ENCODE assay signal across 8 cellular contexts in genomic region chr3:136193273-136194043, GRCh38. TPM values are rescaled to one million over a fixed set of nuclear protein-coding genes. Genes with fewer than 3 reads are reported as not detected.
DNase-seq lines count a peak whose midpoint lies in the region; ATAC-seq and TF ChIP-seq lines count a peak whose summit lies in the region.

No MANE protein-coding gene starts in this region.

- DNase-seq in DMS79 (lab: John Stamatoyannopoulos, UW) (peak; percentile 22), astrocyte of the spinal cord (ENCODE audit: low read depth, low spot score) (peak; percentile 40), lower lobe of right lung (no peak), NCI-H2029 (lab: John Stamatoyannopoulos, UW) (no peak), NCI-H2081 treated with DMSO at 0.1 percent for 48 hours (lab: John Stamatoyannopoulos, UW) (no peak), GM19240 (ENCODE audit: insufficient read length, low spot score) (no peak)

- H3K36me3 ChIP-seq in KOPT-K1 (ENCODE audit: insufficient read depth, low read length) (peaks cover 47% of the 10 kb centered on the region), lower lobe of right lung (no peaks in the 10 kb centered on the region), urinary bladder (ENCODE audit: insufficient read depth) (no peaks in the 10 kb centered on the region)

- no peaks in the 10 kb centered on the region for H3K27me3 ChIP-seq in lower lobe of right lung (ENCODE audit: low read depth)

- H3K4me3 ChIP-seq in astrocyte of the spinal cord (ENCODE audit: low read depth, low read length) (peak overlapping the region; percentile 97), lower lobe of right lung (peak overlapping the region; percentile 84), urinary bladder (ENCODE audit: low read depth, low read length) (peak overlapping the region; percentile 65)

- TF ChIP-seq CTCF in astrocyte of the spinal cord (IDR thresholded peaks at IDR 0.05; ENCODE audit: low read depth, low read length) (no peak), lower lobe of right lung (IDR thresholded peaks at IDR 0.05) (no peak)

- peak overlapping the region; percentile 99 for H3K27ac ChIP-seq in KOPT-K1 (ENCODE audit: low read depth, low read length, poor library complexity, severe bottlenecking)
- peak overlapping the region; percentile 100 for H3K27ac ChIP-seq in lower lobe of right lung
- peak overlapping the region; percentile 64 for H3K27ac ChIP-seq in urinary bladder (ENCODE audit: low read depth)

- ATAC-seq in lower lobe of right lung, result no peak

- in situ Hi-C loops in astrocyte of the spinal cord (cut with HindIII; ENCODE audit: low sequenced_read_pairs), result no loop called here

- 3% methylated on average over 6 of the region's 6 CpGs for WGBS in urinary bladder

- peaks cover 58% of the 10 kb centered on the region for H3K4me1 ChIP-seq in lower lobe of right lung
- peaks cover 4% of the 10 kb centered on the region for H3K4me1 ChIP-seq in urinary bladder (ENCODE audit: insufficient read depth)

- H3K9me3 ChIP-seq in KOPT-K1 (ENCODE audit: insufficient read depth, low read length, poor library complexity, severe bottlenecking) (peaks cover 4% of the 10 kb centered on the region), lower lobe of right lung (no peaks in the 10 kb centered on the region)

- intact Hi-C loops in lower lobe of right lung (cut with DNase I), result no loop called here

RNA-seq across cellular contexts. Expression of gene MSL2, which starts 2.7 kb away (rescaled TPM):
- total RNA-seq in lower lobe of right lung (36.9 TPM), urinary bladder (38.1 TPM)
- polyA plus RNA-seq in urinary bladder, result 11.2 TPM

RNA-seq across cellular contexts. Expression of gene PCCB, which starts 56.7 kb away (rescaled TPM):
- 28.8 TPM for total RNA-seq in lower lobe of right lung
- 29.7 TPM for total RNA-seq in urinary bladder
- polyA plus RNA-seq in urinary bladder, result 31.2 TPM

Comparison
In these comparisons a context has a peak if more than half of its experiments do, and no peak if none do; other contexts are left out.
1. DNase-seq: peak in DMS79 (single experiment) and astrocyte of the spinal cord (single experiment); none in lower lobe of right lung (single experiment), NCI-H2029 (single experiment), NCI-H2081 treated with DMSO at 0.1 percent for 48 hours (single experiment) and GM19240 (single experiment).
2. Peak in every context shown above with its lines, with median percentiles within 50 percentile points of each other: H3K27ac ChIP-seq and H3K4me3 ChIP-seq.